15 cellular contexts compared by ENCODE assay signal in genomic region chr20:3915691-3916090, GRCh38. TPM values are rescaled to one million over a fixed set of nuclear protein-coding genes. Genes with fewer than 3 reads are reported as not detected.
DNase-seq lines count a peak whose midpoint lies in the region; ATAC-seq, FAIRE-seq and TF ChIP-seq lines count a peak whose summit lies in the region.
"Had no signal": no experiment of that assay in that cellular context is flagged by ENCODE, and none has a peak within 500 bp of the region (broad histone marks: within the 10 kb centered on the region; RNA-seq: fewer than 3 reads in every experiment).

No MANE protein-coding gene starts in this region.

- H3K4me1 Mint-ChIP-seq in activated T-cell treated with anti-CD3 and anti-CD28 coated beads, Interleukin-2, amount 50 U/mL, for 24 hours (ENCODE audit: low read depth), result peaks cover 44% of the 10 kb centered on the region
- H3K4me1 Mint-ChIP-seq in CD8-positive, alpha-beta memory T cell, result peaks cover 36 to 56% (median 49%) of the 10 kb centered on the region in 3 donors
- peaks cover 16% of the 10 kb centered on the region for H3K4me1 Mint-ChIP-seq in astrocyte (ENCODE audit: low read depth, unreplicated experiment)
- peaks cover 47% of the 10 kb centered on the region for H3K4me1 Mint-ChIP-seq in stimulated activated effector memory CD8-positive, alpha-beta T cell treated with anti-CD3 and anti-CD28 coated beads, Interleukin-12 subunit alpha, Interleukin-12 subunit beta, amount 100 ng/mL, for 72 hours

- no peak for TF ChIP-seq CTCF in astrocyte (IDR thresholded peaks at IDR 0.05; ENCODE audit: insufficient read depth, low read depth, low read length)
- no peak for TF ChIP-seq CTCF in coronary artery (IDR thresholded peaks at IDR 0.05)

- no peak overlapping the region for H3K27ac ChIP-seq in CD8-positive, alpha-beta memory T cell (ENCODE audit: low read depth, low read length)
- H3K27ac ChIP-seq in astrocyte (ENCODE audit: low read depth, low read length), result no peak overlapping the region
- H3K27ac ChIP-seq in coronary artery, result no peak overlapping the region

- no peak for FAIRE-seq in astrocyte (lab: Jason Lieb, UNC)

- H4K20me1 ChIP-seq in astrocyte (ENCODE audit: insufficient read depth, low read length), result peaks cover 79% of the 10 kb centered on the region

- no peak overlapping the region for H2AFZ ChIP-seq in astrocyte (ENCODE audit: low read depth, low read length)

- CTCF ChIA-PET in CD8-positive, alpha-beta memory T cell (lab: Charles Lee), result interaction anchor here (1.0 kb wide), 1 partner anchor 11 kb away, joined by 3 read pairs; no protein-coding TSS in a partner anchor

- H3K27me3 ChIP-seq in CD8-positive, alpha-beta memory T cell (ENCODE audit: insufficient read depth, low read length, poor library complexity, severe bottlenecking), result no peaks in the 10 kb centered on the region
- no peaks in the 10 kb centered on the region for H3K27me3 ChIP-seq in astrocyte (ENCODE audit: insufficient read depth, low read length)

- H3K79me2 ChIP-seq in astrocyte (ENCODE audit: insufficient read depth, low read length), result peaks cover 90% of the 10 kb centered on the region

- H3K4me2 ChIP-seq in astrocyte (ENCODE audit: low read length), result no peak overlapping the region

- peak overlapping the region; percentile 66 for H3K27ac Mint-ChIP-seq in activated T-cell treated with anti-CD3 and anti-CD28 coated beads, Interleukin-2, amount 50 U/mL, for 24 hours
- H3K27ac Mint-ChIP-seq in CD8-positive, alpha-beta memory T cell, result peak overlapping the region in 6 of 8 donors; percentile 43 to 76 (median 59)
- peak overlapping the region; percentile 48 for H3K27ac Mint-ChIP-seq in astrocyte (ENCODE audit: unreplicated experiment)
- peak overlapping the region; percentile 80 for H3K27ac Mint-ChIP-seq in stimulated activated effector memory CD8-positive, alpha-beta T cell treated with anti-CD3 and anti-CD28 coated beads, Interleukin-12 subunit alpha, Interleukin-12 subunit beta, amount 100 ng/mL, for 72 hours
- H3K27ac Mint-ChIP-seq: CD8-positive, alpha-beta T cell had no signal

- DNase-seq in activated T-cell treated with anti-CD3 and anti-CD28 coated beads, Interleukin-2, amount 50 U/mL, for 24 hours, result no peak
- no peak for DNase-seq in activated T-cell treated with anti-CD3 and anti-CD28 coated beads, Interleukin-2, amount 50 U/mL, for 1 hour
- no peak for DNase-seq in CD8-positive, alpha-beta memory T cell
- DNase-seq in astrocyte (ENCODE audit: low read depth), result no peak
- DNase-seq in stimulated activated effector memory CD8-positive, alpha-beta T cell treated with anti-CD3 and anti-CD28 coated beads, Interleukin-12 subunit alpha, Interleukin-12 subunit beta, amount 100 ng/mL, for 72 hours (ENCODE audit: low spot score in 2 of 2), result no peak
- no peak for DNase-seq in coronary artery (ENCODE audit: low spot score)
- no peak for DNase-seq in Kasumi-1 (lab: John Stamatoyannopoulos, UW)
- DNase-seq: AML-193; CD8-positive, alpha-beta T cell; KBM-7; NCI-H1048; NCI-H1694; NCI-H2107; NCI-H345; NCI-H526 treated with DMSO at 0.1 percent for 48 hours had no signal

- H3K36me3 Mint-ChIP-seq in activated T-cell treated with anti-CD3 and anti-CD28 coated beads, Interleukin-2, amount 50 U/mL, for 24 hours (ENCODE audit: low read depth), result peaks cover 93% of the 10 kb centered on the region
- peaks cover 6 to 84% (median 29%) of the 10 kb centered on the region in 3 donors for H3K36me3 Mint-ChIP-seq in CD8-positive, alpha-beta memory T cell
- H3K36me3 Mint-ChIP-seq in astrocyte (ENCODE audit: low read depth, unreplicated experiment), result peaks cover 27% of the 10 kb centered on the region
- H3K36me3 Mint-ChIP-seq in stimulated activated effector memory CD8-positive, alpha-beta T cell treated with anti-CD3 and anti-CD28 coated beads, Interleukin-12 subunit alpha, Interleukin-12 subunit beta, amount 100 ng/mL, for 72 hours, result peaks cover 100% of the 10 kb centered on the region

- POLR2A ChIA-PET in CD8-positive, alpha-beta memory T cell (lab: Charles Lee), result no interaction called here

- H3K9ac ChIP-seq in astrocyte (ENCODE audit: low read length), result no peak overlapping the region

- peaks cover 31% of the 10 kb centered on the region for H3K36me3 ChIP-seq in CD8-positive, alpha-beta memory T cell (ENCODE audit: insufficient read depth, low read length)
- peaks cover 49% of the 10 kb centered on the region for H3K36me3 ChIP-seq in astrocyte (ENCODE audit: insufficient read depth, low read length)

- peak; percentile 62 for ATAC-seq in stimulated activated effector memory CD8-positive, alpha-beta T cell treated with anti-CD3 and anti-CD28 coated beads, Interleukin-12 subunit alpha, Interleukin-12 subunit beta, amount 100 ng/mL, for 72 hours
- ATAC-seq: CD8-positive, alpha-beta T cell had no signal

- no peak overlapping the region for H3K4me3 ChIP-seq in CD8-positive, alpha-beta memory T cell (ENCODE audit: low read length)
- H3K4me3 ChIP-seq in astrocyte (ENCODE audit: insufficient read depth, low read depth, low read length) (no peak overlapping the region), coronary artery (no peak overlapping the region)

- no peaks in the 10 kb centered on the region for H3K4me1 ChIP-seq in CD8-positive, alpha-beta memory T cell (ENCODE audit: insufficient read depth, low read length)
- no peaks in the 10 kb centered on the region for H3K4me1 ChIP-seq in astrocyte (ENCODE audit: insufficient read depth, low read length)

- no peaks in the 10 kb centered on the region for H3K9me3 ChIP-seq in CD8-positive, alpha-beta memory T cell (ENCODE audit: low read length)
- no peaks in the 10 kb centered on the region for H3K9me3 ChIP-seq in astrocyte (ENCODE audit: insufficient read depth, low read depth, low read length)

- no peaks in the 10 kb centered on the region for H3K27me3 Mint-ChIP-seq in activated T-cell treated with anti-CD3 and anti-CD28 coated beads, Interleukin-2, amount 50 U/mL, for 24 hours
- no peaks in the 10 kb centered on the region for H3K27me3 Mint-ChIP-seq in CD8-positive, alpha-beta memory T cell
- no peaks in the 10 kb centered on the region for H3K27me3 Mint-ChIP-seq in astrocyte (ENCODE audit: low read depth, unreplicated experiment)

- no peaks in the 10 kb centered on the region for H3K9me3 Mint-ChIP-seq in activated T-cell treated with anti-CD3 and anti-CD28 coated beads, Interleukin-2, amount 50 U/mL, for 24 hours
- H3K9me3 Mint-ChIP-seq in CD8-positive, alpha-beta memory T cell, result no peaks in the 10 kb centered on the region
- no peaks in the 10 kb centered on the region for H3K9me3 Mint-ChIP-seq in astrocyte (ENCODE audit: unreplicated experiment)
- H3K9me3 Mint-ChIP-seq in stimulated activated effector memory CD8-positive, alpha-beta T cell treated with anti-CD3 and anti-CD28 coated beads, Interleukin-12 subunit alpha, Interleukin-12 subunit beta, amount 100 ng/mL, for 72 hours, result no peaks in the 10 kb centered on the region
- H3K9me3 Mint-ChIP-seq: CD8-positive, alpha-beta T cell had no signal

- H3K4me3 Mint-ChIP-seq in activated T-cell treated with anti-CD3 and anti-CD28 coated beads, Interleukin-2, amount 50 U/mL, for 24 hours, result no peak overlapping the region
- H3K4me3 Mint-ChIP-seq in CD8-positive, alpha-beta memory T cell, result no peak overlapping the region
- H3K4me3 Mint-ChIP-seq in astrocyte (ENCODE audit: unreplicated experiment), result no peak overlapping the region
- peak overlapping the region; percentile 23 for H3K4me3 Mint-ChIP-seq in stimulated activated effector memory CD8-positive, alpha-beta T cell treated with anti-CD3 and anti-CD28 coated beads, Interleukin-12 subunit alpha, Interleukin-12 subunit beta, amount 100 ng/mL, for 72 hours
- H3K4me3 Mint-ChIP-seq: CD8-positive, alpha-beta T cell had no signal

RNA-seq across cellular contexts. Expression of gene PANK2, which starts 26.5 kb away (rescaled TPM):
- 10 to 100 TPM; 58.1 to 62.3 TPM for total RNA-seq in CD8-positive, alpha-beta memory T cell
- polyA plus RNA-seq in CD8-positive, alpha-beta memory T cell, result 51.0 TPM
- total RNA-seq in astrocyte, result 51.5 and 59.3 TPM in 2 replicates
